Comparison of ENCODE assay signal across 27 cellular contexts in genomic region chr3:48026098-48026497, GRCh38.
"Had no signal": no experiment of that assay in that cellular context is flagged by ENCODE, and none has a peak within 500 bp of the region (broad histone marks: within the 10 kb centered on the region; RNA-seq: fewer than 3 reads in every experiment).

No MANE protein-coding gene starts in this region.

- H3K27me3 Mint-ChIP-seq: effector memory CD8-positive, alpha-beta T cell; naive thymus-derived CD8-positive, alpha-beta T cell; progenitor cell of endocrine pancreas; stimulated activated memory B cell treated with anti-CD40 and anti-IgM and Interleukin-4, amounts not matched to agents 10 μg/mL and 1 μg/mL and 100 μg/mL, for 72 hours; type B pancreatic cell had no signal

- H3K4me3 ChIP-seq: esophagus squamous epithelium, heart right ventricle, left lung, right atrium auricular region, sigmoid colon, spleen, testis, tibial artery had no signal

- ATAC-seq: effector memory CD8-positive, alpha-beta T cell; heart right ventricle; left cardiac atrium; left lung; naive thymus-derived CD8-positive, alpha-beta T cell; stimulated activated memory B cell treated with anti-CD40 and anti-IgM and Interleukin-4, amounts not matched to agents 10 μg/mL and 1 μg/mL and 100 μg/mL, for 72 hours; stimulated activated naive CD8-positive, alpha-beta T cell treated with anti-CD3 and anti-CD28 coated beads, Interleukin-15, Interleukin-2, amounts not matched to agents 100 U/mL and 50 U/mL, for 24 hours had no signal

- H3K27ac Mint-ChIP-seq: effector memory CD8-positive, alpha-beta T cell; progenitor cell of endocrine pancreas; stimulated activated memory B cell treated with anti-CD40 and anti-IgM and Interleukin-4, amounts not matched to agents 10 μg/mL and 1 μg/mL and 100 μg/mL, for 72 hours; type B pancreatic cell had no signal

- DNase-seq: cortex of kidney; effector memory CD8-positive, alpha-beta T cell; erythroblast; esophagus squamous epithelium; foreskin melanocyte; glutamatergic neuron; heart right ventricle; hippocampal formation; left cardiac atrium; left lung; mesendoderm; midbrain; naive thymus-derived CD8-positive, alpha-beta T cell; sigmoid colon; spleen; stimulated activated CD4-positive, alpha-beta T cell treated with anti-CD3 and anti-CD28 coated beads, Interleukin-4, amount 100 ng/mL, for 4 hours; stimulated activated naive CD8-positive, alpha-beta T cell treated with anti-CD3 and anti-CD28 coated beads, Interleukin-15, Interleukin-2, amounts not matched to agents 100 U/mL and 50 U/mL, for 24 hours; substantia nigra; testis; tibial artery had no signal

- H3K27ac ChIP-seq: esophagus squamous epithelium, left lung, neutrophil, parathyroid adenoma, right atrium auricular region, sigmoid colon, spleen, tibial artery had no signal

- H3K9me3 Mint-ChIP-seq: effector memory CD8-positive, alpha-beta T cell; naive thymus-derived CD8-positive, alpha-beta T cell; neural crest cell; stimulated activated memory B cell treated with anti-CD40 and anti-IgM and Interleukin-4, amounts not matched to agents 10 μg/mL and 1 μg/mL and 100 μg/mL, for 72 hours; type B pancreatic cell had no signal

- H3K36me3 ChIP-seq: esophagus squamous epithelium, left lung, neutrophil, right atrium auricular region, sigmoid colon, spleen, tibial artery had no signal

- H3K9me3 ChIP-seq: esophagus squamous epithelium, heart right ventricle, left lung, neutrophil, right atrium auricular region, sigmoid colon, spleen, testis, tibial artery had no signal

- H3K27me3 ChIP-seq: esophagus squamous epithelium, heart right ventricle, left lung, neutrophil, right atrium auricular region, sigmoid colon, spleen, testis, tibial artery had no signal

- H3K4me1 ChIP-seq: left lung had no signal

- H3K4me3 Mint-ChIP-seq: effector memory CD8-positive, alpha-beta T cell; naive thymus-derived CD8-positive, alpha-beta T cell; neural crest cell; stimulated activated memory B cell treated with anti-CD40 and anti-IgM and Interleukin-4, amounts not matched to agents 10 μg/mL and 1 μg/mL and 100 μg/mL, for 72 hours; type B pancreatic cell had no signal
